In genomic region chr6:144265390-144265789, GRCh38 we compare ENCODE assay signal across 8 cellular contexts. TPM values are rescaled to one million over a fixed set of nuclear protein-coding genes. Genes with fewer than 3 reads are reported as not detected.
DNase-seq lines count a peak whose midpoint lies in the region; ATAC-seq and FAIRE-seq lines count a peak whose summit lies in the region.

No MANE protein-coding gene starts in this region.

- FAIRE-seq in small intestine (lab: Jason Lieb, UNC): no peak

- H3K9ac ChIP-seq in HUES64 (ENCODE audit: low read depth, low read length): peak overlapping the region; percentile 55
- H3K9ac ChIP-seq in trophoblast cell (ENCODE audit: low read length): no peak overlapping the region

- H2AFZ ChIP-seq in trophoblast cell (ENCODE audit: insufficient read depth, low read length, poor library complexity): no peak overlapping the region

- ATAC-seq in GM21390 (IDR thresholded peaks at IDR 0.05; ENCODE audit: unreplicated experiment) (peak; percentile 72), aorta (ENCODE audit: low FRiP score) (no peak)

- no peak overlapping the region for H3K18ac ChIP-seq in trophoblast cell (ENCODE audit: low read length)

- no peak overlapping the region for H3K14ac ChIP-seq in trophoblast cell (ENCODE audit: low read length)

- H3K36me3 ChIP-seq in HUES64 (ENCODE audit: insufficient read depth, low read length) (no peaks in the 10 kb centered on the region), trophoblast cell (ENCODE audit: control insufficient read depth in 1 of 2, insufficient read depth in 2 of 2, low read length in 2 of 2) (no peaks in the 10 kb centered on the region), aorta (ENCODE audit: control insufficient read depth in 1 of 2, insufficient read depth in 2 of 2, low read length in 1 of 2) (no peaks in the 10 kb centered on the region), small intestine (ENCODE audit: control insufficient read depth in 2 of 2, insufficient read depth in 2 of 2, low read length in 2 of 2) (no peaks in the 10 kb centered on the region)

- no peaks in the 10 kb centered on the region for H3K79me2 ChIP-seq in trophoblast cell (ENCODE audit: control insufficient read depth, insufficient read depth, low read length, poor library complexity)

- H3K27ac ChIP-seq in HUES64 (ENCODE audit: low read depth, low read length): peak overlapping the region; percentile 88
- H3K27ac ChIP-seq in trophoblast cell (ENCODE audit: low read depth, low read length): no peak overlapping the region
- no peak overlapping the region for H3K27ac ChIP-seq in aorta (ENCODE audit: low read depth in 1 of 2, low read length in 2 of 2)
- no peak overlapping the region for H3K27ac ChIP-seq in small intestine (ENCODE audit: low read depth in 1 of 2, low read length in 1 of 2)

- H4K91ac ChIP-seq in trophoblast cell (ENCODE audit: low read depth, low read length): no peak overlapping the region

- peaks cover 5% of the 10 kb centered on the region for H3K79me1 ChIP-seq in trophoblast cell (ENCODE audit: low read length)

- no peak overlapping the region for H2BK12ac ChIP-seq in trophoblast cell (ENCODE audit: low read length)

- H2BK5ac ChIP-seq in trophoblast cell (ENCODE audit: low read depth, low read length, poor library complexity): no peak overlapping the region

- no peak overlapping the region for H2BK120ac ChIP-seq in trophoblast cell (ENCODE audit: insufficient read depth, low read length, poor library complexity)

- intact Hi-C loops in aorta (cut with DNase I): loop anchor here in 1 of 2 donors (2.0 kb wide), 1 partner anchor 19 kb away; the partner anchor contains the start of gene UTRN

- H3K9me3 ChIP-seq in HUES64 (ENCODE audit: insufficient read depth, low read depth, low read length) (no peaks in the 10 kb centered on the region), trophoblast cell (ENCODE audit: insufficient read depth, low read depth, low read length) (no peaks in the 10 kb centered on the region), aorta (ENCODE audit: control insufficient read depth, low read length) (no peaks in the 10 kb centered on the region), small intestine (ENCODE audit: control insufficient read depth, low read depth) (no peaks in the 10 kb centered on the region)

- 4% methylated on average over 3 of the region's 5 CpGs for WGBS in HUES64
- WGBS in trophoblast cell (ENCODE audit: extremely low coverage, insufficient coverage, insufficient read length): no CpG with 5 or more reads among the region's 5 CpGs
- WGBS in aorta, 2 donors: 53 to 57% methylated on average over 5 of the region's 5 CpGs
- 63 to 75% (median 70%) methylated on average over 5 of the region's 5 CpGs for WGBS in small intestine, 3 donors

- no peak overlapping the region for H2AK5ac ChIP-seq in trophoblast cell (ENCODE audit: low read length)

- no peak overlapping the region for H4K12ac ChIP-seq in trophoblast cell (ENCODE audit: low read depth, low read length)

- no peak overlapping the region for H4K8ac ChIP-seq in trophoblast cell (ENCODE audit: low read depth, low read length)

- DNase-seq in dedifferentiated amniotic fluid mesenchymal stem cell (ENCODE audit: extremely low spot score) (peak; percentile 28), trophoblast cell (peak; percentile 60 to 76), aorta (no peak), NCI-H748 treated with DMSO at 0.1 percent for 48 hours (lab: John Stamatoyannopoulos, UW) (no peak), Kasumi-1 (lab: John Stamatoyannopoulos, UW) (no peak), small intestine (no peak)

- H3K4me2 ChIP-seq in trophoblast cell (ENCODE audit: low read length): peak overlapping the region; percentile 33

- H3K4me1 ChIP-seq in HUES64 (ENCODE audit: insufficient read depth, low read length) (peaks cover 44% of the 10 kb centered on the region), trophoblast cell (ENCODE audit: control insufficient read depth in 1 of 2, insufficient read depth in 2 of 2, low read length in 2 of 2) (peaks cover 5 to 9% of the 10 kb centered on the region in 2 experiments), aorta (ENCODE audit: control insufficient read depth in 1 of 2, insufficient read depth in 2 of 2, low read length in 2 of 2) (peaks cover 2 to 4% of the 10 kb centered on the region in 2 donors), small intestine (ENCODE audit: control insufficient read depth in 2 of 2, insufficient read depth in 1 of 2, low read depth in 1 of 2, low read length in 1 of 2) (no peaks in the 10 kb centered on the region)

- H3K4me3 ChIP-seq in HUES64 (ENCODE audit: low read length) (peak overlapping the region; percentile 38), trophoblast cell (ENCODE audit: low read depth, low read length) (no peak overlapping the region), aorta (ENCODE audit: low read length in 2 of 2) (no peak overlapping the region), small intestine (ENCODE audit: low read depth in 1 of 2, low read length in 2 of 2) (no peak overlapping the region)

- no peak overlapping the region for H3K4ac ChIP-seq in trophoblast cell (ENCODE audit: low read depth, low read length)

- no peaks in the 10 kb centered on the region for H3K27me3 ChIP-seq in HUES64 (ENCODE audit: insufficient read depth, low read length)
- H3K27me3 ChIP-seq in trophoblast cell (ENCODE audit: insufficient read depth, low read length): no peaks in the 10 kb centered on the region
- H3K27me3 ChIP-seq in aorta (ENCODE audit: control insufficient read depth in 1 of 2, insufficient read depth in 2 of 2, low read length in 1 of 2): no peaks in the 10 kb centered on the region
- no peaks in the 10 kb centered on the region for H3K27me3 ChIP-seq in small intestine (ENCODE audit: control insufficient read depth in 2 of 2, insufficient read depth in 2 of 2, low read length in 2 of 2)

- H3K23ac ChIP-seq in trophoblast cell (ENCODE audit: low read length): no peak overlapping the region

RNA-seq across cellular contexts. Expression of gene UTRN, which starts 19.7 kb away (rescaled TPM):
- 19.5 TPM for polyA plus RNA-seq in HUES64 (2013, experiment 1 of 2)
- polyA plus RNA-seq in HUES64 (2013, experiment 2 of 2): 25.1 TPM
- 23.2 and 24.1 TPM in 2 replicates for polyA plus RNA-seq in trophoblast cell (2013)
- total RNA-seq in aorta: 100 to 1,000 TPM; 238 to 259 TPM
- polyA plus RNA-seq in aorta: 10 to 100 TPM; 11.5 to 20.1 TPM
- 10 to 100 TPM in 2 of 3 donors, 1 to 10 TPM in 1; 10.0 to 25.7 (median 10.7) TPM for polyA plus RNA-seq in small intestine

Comparison
In these comparisons a context has a peak if more than half of its experiments do, and no peak if none do; other contexts are left out.
1. DNase-seq: peak in dedifferentiated amniotic fluid mesenchymal stem cell (single experiment) and trophoblast cell (2 of 2); none in aorta (0 of 2), NCI-H748 treated with DMSO at 0.1 percent for 48 hours (single experiment), Kasumi-1 (0 of 2) and small intestine (single experiment).